Comparison of ENCODE assay signal across 9 cellular contexts in genomic region chr13:29846475-29847256, GRCh38. TPM values are rescaled to one million over a fixed set of nuclear protein-coding genes. Genes with fewer than 3 reads are reported as not detected.
DNase-seq lines count a peak whose midpoint lies in the region; ATAC-seq and TF ChIP-seq lines count a peak whose summit lies in the region.
"Had no signal": no experiment of that assay in that cellular context is flagged by ENCODE, and none has a peak within 500 bp of the region (broad histone marks: within the 10 kb centered on the region; RNA-seq: fewer than 3 reads in every experiment).

No MANE protein-coding gene starts in this region.

- intact Hi-C loops in tibial artery (cut with DNase I; ENCODE audit: low total_unique reads) = no loop called here

- H3K9me3 Mint-ChIP-seq in activated T-cell treated with anti-CD3 and anti-CD28 coated beads, Interleukin-2, amount 50 U/mL, for 4 hours = no peaks in the 10 kb centered on the region
- H3K9me3 Mint-ChIP-seq in brain (peaks cover 0 to 7% (median 4%) of the 10 kb centered on the region in 5 experiments), memory B cell (no peaks in the 10 kb centered on the region)

- H3K4me1 Mint-ChIP-seq in activated T-cell treated with anti-CD3 and anti-CD28 coated beads, Interleukin-2, amount 50 U/mL, for 4 hours (ENCODE audit: low read depth) = peaks cover 49% of the 10 kb centered on the region
- H3K4me1 Mint-ChIP-seq in brain (peaks cover 62% of the 10 kb centered on the region), memory B cell (peaks cover 36% of the 10 kb centered on the region)

- H3K36me3 ChIP-seq in tibial artery = no peaks in the 10 kb centered on the region

- H3K27ac ChIP-seq in tibial artery = peak overlapping the region; percentile 65 to 69

- no peaks in the 10 kb centered on the region for H3K9me3 ChIP-seq in tibial artery

- H3K36me3 Mint-ChIP-seq in activated T-cell treated with anti-CD3 and anti-CD28 coated beads, Interleukin-2, amount 50 U/mL, for 4 hours (ENCODE audit: insufficient read depth) = peaks cover 2% of the 10 kb centered on the region
- no peaks in the 10 kb centered on the region for H3K36me3 Mint-ChIP-seq in brain
- no peaks in the 10 kb centered on the region for H3K36me3 Mint-ChIP-seq in memory B cell

- H3K4me3 Mint-ChIP-seq in activated T-cell treated with anti-CD3 and anti-CD28 coated beads, Interleukin-2, amount 50 U/mL, for 4 hours = peak overlapping the region; percentile 94
- H3K4me3 Mint-ChIP-seq in brain (peak overlapping the region; percentile 93 to 97 (median 96)), memory B cell (peak overlapping the region; percentile 82)

- peak overlapping the region; percentile 89 to 98 (median 95) for H3K27ac Mint-ChIP-seq in brain
- peak overlapping the region; percentile 63 for H3K27ac Mint-ChIP-seq in memory B cell

- H3K27me3 Mint-ChIP-seq in activated T-cell treated with anti-CD3 and anti-CD28 coated beads, Interleukin-2, amount 50 U/mL, for 4 hours (ENCODE audit: low read depth) = no peaks in the 10 kb centered on the region
- peaks cover 10% of the 10 kb centered on the region for H3K27me3 Mint-ChIP-seq in brain
- H3K27me3 Mint-ChIP-seq in memory B cell = no peaks in the 10 kb centered on the region

- peaks cover 0 to 38% (median 9%) of the 10 kb centered on the region in 4 donors for H3K4me1 ChIP-seq in tibial artery

- no peaks in the 10 kb centered on the region for H3K27me3 ChIP-seq in tibial artery

- no peak for ATAC-seq in activated T-cell treated with anti-CD3 and anti-CD28 coated beads, Interleukin-2, amount 50 U/mL, for 4 hours
- ATAC-seq in memory B cell (ENCODE audit: low read depth) (no peak), HG03095 (IDR thresholded peaks at IDR 0.05; ENCODE audit: unreplicated experiment) (no peak)

- DNase-seq in activated T-cell treated with anti-CD3 and anti-CD28 coated beads, Interleukin-2, amount 50 U/mL, for 4 hours = no peak
- DNase-seq in activated T-cell treated with anti-CD3 and anti-CD28 coated beads for 4 hours (no peak), memory B cell (ENCODE audit: low spot score in 2 of 2) (no peak), tibial artery (no peak), NK-92 (lab: John Stamatoyannopoulos, UW; ENCODE audit: unreplicated experiment) (no peak), GDM1 (lab: John Stamatoyannopoulos, UW) (no peak)
- DNase-seq: activated CD4-positive, CD25-positive, alpha-beta regulatory T cell had no signal

- peak overlapping the region; percentile 76 to 81 for H3K4me3 ChIP-seq in tibial artery

- TF ChIP-seq CTCF in brain (conservative IDR thresholded peaks at IDR 0.05) = no peak
- no peak for TF ChIP-seq CTCF in tibial artery (IDR thresholded peaks at IDR 0.05)

RNA-seq across cellular contexts. Expression of gene UBL3, which starts 3.8 kb away (rescaled TPM):
- total RNA-seq in activated T-cell treated with anti-CD3 and anti-CD28 coated beads, Interleukin-2, amount 50 U/mL, for 4 hours = 10 to 100 TPM; 12.3 to 14.1 (median 14.1) TPM
- polyA plus RNA-seq in brain (ENCODE audit: insufficient read depth, low read depth, low replicate concordance) = 15.0 TPM
